ENCODE assay signal across 10 cellular contexts in the genomic region with DNA sequence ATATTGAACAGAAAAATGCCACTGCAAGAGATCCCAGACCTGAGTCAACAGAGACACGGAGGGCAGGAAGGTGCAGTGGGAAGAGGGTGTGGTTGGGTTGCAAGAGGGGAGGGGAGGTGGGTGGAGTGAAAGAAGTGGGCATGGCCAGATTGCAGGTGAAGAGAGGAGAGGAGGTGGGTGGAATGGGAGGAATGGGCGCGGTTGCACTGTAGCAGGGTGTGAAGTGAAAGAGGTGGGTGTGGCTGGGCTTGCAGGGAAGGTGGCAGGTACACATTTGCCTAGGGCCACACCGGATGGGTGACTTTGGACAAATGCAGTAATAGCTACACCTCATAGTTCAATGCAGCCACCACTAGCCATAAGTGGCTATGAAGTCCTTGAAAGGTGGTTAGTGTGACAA.
DNase-seq lines count a peak whose midpoint lies in the region; ATAC-seq, FAIRE-seq and TF ChIP-seq lines count a peak whose summit lies in the region.
"Had no signal": no experiment of that assay in that cellular context is flagged by ENCODE, and none has a peak within 500 bp of the region (broad histone marks: within the 10 kb centered on the region; RNA-seq: fewer than 3 reads in every experiment).

No MANE protein-coding gene starts in this region.

- H3K4me3 ChIP-seq in iPS DF 6.9 (ENCODE audit: low read length), result no peak overlapping the region
- H3K4me3 ChIP-seq: right atrium auricular region had no signal

- peak; percentile 53 for ATAC-seq in GM21528 (IDR thresholded peaks at IDR 0.05; ENCODE audit: low FRiP score, unreplicated experiment)

- no CpG with 5 or more reads among the region's 4 CpGs for WGBS in iPS DF 6.9 (ENCODE audit: insufficient coverage, insufficient read length)

- no peak for TF ChIP-seq POLR2A in GM12891 (IDR thresholded peaks at IDR 0.05; ENCODE audit: low read depth, low read length)

- in situ Hi-C loops in GM13977 (cut with MboI; ENCODE audit: low pct_unique_long_range_greater_than_20kb, low sequenced_read_pairs, unreplicated experiment), result no loop called here

- no peak overlapping the region for H3K27ac ChIP-seq in iPS DF 6.9 (ENCODE audit: low read length)
- H3K27ac ChIP-seq: right atrium auricular region had no signal

- H3K27me3 ChIP-seq in iPS DF 6.9 (ENCODE audit: control insufficient read depth, insufficient read depth, low read length), result no peaks in the 10 kb centered on the region
- H3K27me3 ChIP-seq: right atrium auricular region had no signal

- no peak for TF ChIP-seq CTCF in GM13977 (IDR thresholded peaks at IDR 0.05; ENCODE audit: extremely low read depth, insufficient read depth, missing control alignments)

- H3K36me3 ChIP-seq in iPS DF 6.9 (ENCODE audit: control insufficient read depth, insufficient read depth, low read length), result no peaks in the 10 kb centered on the region
- H3K36me3 ChIP-seq: right atrium auricular region, thoracic aorta had no signal

- DNase-seq in GM12891 (ENCODE audit: insufficient read length, low spot score) (no peak), NCI-H2029 (lab: John Stamatoyannopoulos, UW) (peak; percentile 18), iPS DF 6.9 (ENCODE audit: low read depth, low spot score) (peak; percentile 43), NCI-H1436 (lab: John Stamatoyannopoulos, UW) (no peak), NCI-H446 (lab: John Stamatoyannopoulos, UW) (no peak), posterior vena cava (ENCODE audit: low spot score) (no peak), GM13977 (ENCODE audit: low spot score) (no peak)

- H3K9me3 ChIP-seq in iPS DF 6.9 (ENCODE audit: control insufficient read depth, insufficient read depth, low read length), result no peaks in the 10 kb centered on the region
- H3K9me3 ChIP-seq: right atrium auricular region, thoracic aorta had no signal

- peaks cover 2% of the 10 kb centered on the region; the same call in 1 of the 2 replicates for H3K4me1 ChIP-seq in iPS DF 6.9 (ENCODE audit: control insufficient read depth, insufficient read depth, low read length)
- H3K4me1 ChIP-seq: right atrium auricular region had no signal

- FAIRE-seq in GM12891 (lab: Jason Lieb, UNC), result peak; percentile 96

- intact Hi-C loops in posterior vena cava (cut with DNase I), result no loop called here

TF ChIP-seq in GM12891, 5 proteins besides CTCF, POLR2A, EP300 and RAD21:
- TF ChIP-seq POU2F2 (IDR thresholded peaks at IDR 0.05; ENCODE audit: low read depth, low read length), result no peak
- TF ChIP-seq PAX5 (IDR thresholded peaks at IDR 0.05; ENCODE audit: insufficient read depth, low read length, severe bottlenecking), result no peak
- no peak for TF ChIP-seq TAF1 (IDR thresholded peaks at IDR 0.05; ENCODE audit: low read depth, low read length)
- TF ChIP-seq SPI1 (IDR thresholded peaks at IDR 0.05; ENCODE audit: low read depth, low read length), result no peak
- no peak for TF ChIP-seq POLR2AphosphoS5 (IDR thresholded peaks at IDR 0.05; ENCODE audit: low read depth, low read length)

Comparison
In these comparisons a context has a peak if more than half of its experiments do, and no peak if none do; other contexts are left out.
1. DNase-seq: peak in NCI-H2029 (single experiment) and iPS DF 6.9 (single experiment); none in GM12891 (single experiment), NCI-H1436 (single experiment), NCI-H446 (0 of 2), posterior vena cava (single experiment) and GM13977 (single experiment).